1 cellular context compared by ENCODE assay signal in genomic region chr3:38222032-38222634, GRCh38.
TF ChIP-seq lines count a peak whose summit lies in the region.

No MANE protein-coding gene starts in this region.

TF ChIP-seq in K562, 482 proteins besides CTCF, POLR2A, EP300 and RAD21 (continued from another document and continues in another):
- TF ChIP-seq FOS (IDR thresholded peaks at IDR 0.05; ENCODE audit: extremely low read depth, insufficient read length) (no peak), NONO (IDR thresholded peaks at IDR 0.05; ENCODE audit: low read depth in 2 of 2, low read length in 1 of 2) (no peak), ZNF830 (CRISPR knock-in tag; IDR thresholded peaks at IDR 0.05) (no peak), HDAC1 (IDR thresholded peaks at IDR 0.05) (peak in 1 of 2 experiments; percentile 51; a peak in 2 of 4 replicates), E2F3 (CRISPR knock-in tag; IDR thresholded peaks at IDR 0.05) (no peak), TBP (optimal IDR thresholded peaks at IDR 0.05; ENCODE audit: low read depth, low read length) (no peak), SMAD1 (IDR thresholded peaks at IDR 0.05; ENCODE audit: low read depth, low read length, partially characterized antibody) (no peak), RNF219 (CRISPR knock-in tag; IDR thresholded peaks at IDR 0.05) (no peak), KAT2B (IDR thresholded peaks at IDR 0.05; ENCODE audit: low read depth, low read length) (no peak), MEIS2 (IDR thresholded peaks at IDR 0.05; ENCODE audit: partially characterized antibody) (peak; percentile 92), KDM2B (CRISPR knock-in tag; IDR thresholded peaks at IDR 0.05) (no peak), RBFOX2 (IDR thresholded peaks at IDR 0.05; ENCODE audit: low read depth, low read length) (no peak), SRSF3 (IDR thresholded peaks at IDR 0.05; ENCODE audit: insufficient read depth, low read length) (no peak), ZNF384 (IDR thresholded peaks at IDR 0.05; ENCODE audit: low read depth, low read length) (no peak), ARNT (IDR thresholded peaks at IDR 0.05) (no peak), PTRF (tag; IDR thresholded peaks at IDR 0.05) (no peak), SOX6 (IDR thresholded peaks at IDR 0.05) (peak; percentile 52; the same call in 1 of the 2 replicates), MCM2 (IDR thresholded peaks at IDR 0.05; ENCODE audit: low read depth) (no peak), TBL1XR1 (IDR thresholded peaks at IDR 0.05; ENCODE audit: low read length in 2 of 2) (0 out of 4 replicates have a peak, but pooled peaks of 1 of the 2 experiments have one; percentile 53), BMI1 (IDR thresholded peaks at IDR 0.05; ENCODE audit: low read length) (no peak), ZNF324 (CRISPR knock-in tag; IDR thresholded peaks at IDR 0.05) (no peak), HMG20B (CRISPR knock-in tag; IDR thresholded peaks at IDR 0.05) (no peak), TSC22D4 (tag; IDR thresholded peaks at IDR 0.05) (no peak), CCAR2 (IDR thresholded peaks at IDR 0.05; ENCODE audit: low read depth, low read length) (no peak), MCM3 (IDR thresholded peaks at IDR 0.05) (no peak), NCOR1 (IDR thresholded peaks at IDR 0.05) (peak; percentile 83), ZNF146 (CRISPR knock-in tag; IDR thresholded peaks at IDR 0.05; ENCODE audit: unreplicated experiment) (no peak), ZNF778 (CRISPR knock-in tag; IDR thresholded peaks at IDR 0.05) (no peak), RBM39 (optimal IDR thresholded peaks at IDR 0.05; ENCODE audit: low read depth, low read length) (no peak), ZFP1 (CRISPR knock-in tag; IDR thresholded peaks at IDR 0.05) (no peak), VEZF1 (CRISPR knock-in tag; IDR thresholded peaks at IDR 0.05) (0 out of 2 replicates have a peak, but pooled peaks have one; percentile 31), MXI1 (IDR thresholded peaks at IDR 0.05; ENCODE audit: low read depth, low read length) (no peak), TAF1 (IDR thresholded peaks at IDR 0.05; ENCODE audit: control insufficient read depth, extremely low read depth, insufficient read depth, low read length, severe bottlenecking) (no peak), DDX20 (tag; IDR thresholded peaks at IDR 0.05; ENCODE audit: low read depth) (no peak), CREM (IDR thresholded peaks at IDR 0.05; ENCODE audit: low read depth) (peak; percentile 43; the same call in 1 of the 2 replicates), CCNT2 (IDR thresholded peaks at IDR 0.05; ENCODE audit: borderline replicate concordance, extremely low read depth, insufficient read length, low read depth, low read length) (peak; percentile 21), CREB3 (tag; conservative IDR thresholded peaks at IDR 0.05; ENCODE audit: low read depth) (no peak), ZNF197 (CRISPR knock-in tag; IDR thresholded peaks at IDR 0.05; ENCODE audit: low read depth) (no peak), BCOR (IDR thresholded peaks at IDR 0.05) (no peak), PURB (CRISPR knock-in tag; IDR thresholded peaks at IDR 0.05; ENCODE audit: low read depth) (no peak), STAT5A (IDR thresholded peaks at IDR 0.05; ENCODE audit: borderline replicate concordance, low read length) (peak; percentile 62; the same call in 1 of the 2 replicates), CEBPG (CRISPR knock-in tag; IDR thresholded peaks at IDR 0.05) (no peak), CEBPG (tag; conservative IDR thresholded peaks at IDR 0.05 in 1 of 2, IDR thresholded peaks at IDR 0.05 in 1 of 2) (no peak), CBFA2T3 (IDR thresholded peaks at IDR 0.05) (peak; percentile 95), TCF3 (CRISPR knock-in tag; IDR thresholded peaks at IDR 0.05) (peak; percentile 89), NR0B1 (IDR thresholded peaks at IDR 0.05; ENCODE audit: partially characterized antibody) (no peak), MEF2D (tag; conservative IDR thresholded peaks at IDR 0.05; ENCODE audit: low read depth) (no peak), ZFX (CRISPR knock-in tag; IDR thresholded peaks at IDR 0.05) (no peak), PREB (CRISPR knock-in tag; IDR thresholded peaks at IDR 0.05) (0 out of 2 replicates have a peak, but pooled peaks have one; percentile 40), ZNF316 (IDR thresholded peaks at IDR 0.05) (no peak), ZNF518B (CRISPR knock-in tag; IDR thresholded peaks at IDR 0.05) (no peak), PKNOX1 (IDR thresholded peaks at IDR 0.05) (peak; percentile 92), ZNF699 (CRISPR knock-in tag; IDR thresholded peaks at IDR 0.05; ENCODE audit: insufficient replicate concordance) (no peak), ZNF263 (CRISPR knock-in tag; IDR thresholded peaks at IDR 0.05; ENCODE audit: borderline replicate concordance) (no peak), NR1H2 (CRISPR knock-in tag; IDR thresholded peaks at IDR 0.05) (no peak), ESRRB (CRISPR knock-in tag; IDR thresholded peaks at IDR 0.05; ENCODE audit: borderline replicate concordance) (no peak), ZNF584 (CRISPR knock-in tag; IDR thresholded peaks at IDR 0.05; ENCODE audit: low read depth) (no peak), ELK3 (CRISPR knock-in tag; IDR thresholded peaks at IDR 0.05) (no peak), ZNF431 (CRISPR knock-in tag; IDR thresholded peaks at IDR 0.05) (no peak), ASH1L (IDR thresholded peaks at IDR 0.05; ENCODE audit: borderline replicate concordance, low read depth, partially characterized antibody) (no peak), ZNF24 (IDR thresholded peaks at IDR 0.05) (no peak), NCOA1 (IDR thresholded peaks at IDR 0.05; ENCODE audit: low read depth) (no peak), ZC3H4 (CRISPR knock-in tag; IDR thresholded peaks at IDR 0.05; ENCODE audit: borderline replicate concordance) (no peak), MYBL2 (IDR thresholded peaks at IDR 0.05; ENCODE audit: low read depth) (no peak), MYBL2 (CRISPR knock-in tag; IDR thresholded peaks at IDR 0.05; ENCODE audit: borderline replicate concordance) (no peak), NFRKB (IDR thresholded peaks at IDR 0.05; ENCODE audit: low read depth) (no peak), ARID3A (IDR thresholded peaks at IDR 0.05; ENCODE audit: borderline replicate concordance, low read depth, low read length) (no peak), MEF2A (IDR thresholded peaks at IDR 0.05; ENCODE audit: control insufficient read depth, low read depth, low read length) (no peak)
